Comparison of ENCODE assay signal across 23 cellular contexts in the genomic region with DNA sequence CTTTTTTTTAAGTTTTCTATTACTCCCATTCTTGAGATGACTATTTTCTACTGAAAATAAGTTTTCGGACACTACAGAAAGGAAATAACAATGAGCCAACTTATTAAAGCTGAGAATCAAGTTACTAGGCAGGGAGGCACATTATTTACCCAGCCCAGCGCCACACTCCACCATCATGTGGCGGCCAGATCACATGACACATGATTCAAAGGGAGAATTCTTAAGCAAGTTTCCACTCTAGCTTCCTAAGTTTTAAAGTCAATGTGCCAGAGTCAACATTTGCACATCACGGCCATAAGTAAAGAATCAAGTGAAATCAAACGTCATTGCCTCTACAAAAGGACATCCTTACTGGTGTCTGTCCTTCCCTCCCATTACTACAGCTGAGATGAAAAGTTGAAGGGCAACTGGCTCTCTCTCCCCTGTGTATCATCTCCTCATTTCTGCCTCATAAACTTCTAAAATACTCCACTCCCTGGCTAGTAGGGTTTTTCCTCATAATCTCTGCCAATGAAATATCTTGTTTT.
DNase-seq lines count a peak whose midpoint lies in the region; ATAC-seq and TF ChIP-seq lines count a peak whose summit lies in the region.
"Had no signal": no experiment of that assay in that cellular context is flagged by ENCODE, and none has a peak within 500 bp of the region (broad histone marks: within the 10 kb centered on the region; RNA-seq: fewer than 3 reads in every experiment).

No MANE protein-coding gene starts in this region.

- DNase-seq in DMS53 (lab: John Stamatoyannopoulos, UW), result peak; percentile 0
- no peak for DNase-seq in DMS53 treated with DMSO at 0.1 percent for 48 hours (lab: John Stamatoyannopoulos, UW; ENCODE audit: unreplicated experiment)
- DNase-seq in stimulated activated naive CD4-positive, alpha-beta T cell treated with Interleukin-2 at 50 U/mL for 16 hours (lab: John Stamatoyannopoulos, UW), result peak; percentile 10
- DNase-seq in stimulated activated naive CD4-positive, alpha-beta T cell (lab: John Stamatoyannopoulos, UW), result no peak
- no peak for DNase-seq in stimulated activated effector memory CD8-positive, alpha-beta T cell treated with anti-CD3 and anti-CD28 coated beads, Interleukin-12 subunit alpha, Interleukin-12 subunit beta, amount 100 ng/mL, for 72 hours (ENCODE audit: low spot score in 2 of 2)
- no peak for DNase-seq in GM13976 (ENCODE audit: low spot score)
- no peak for DNase-seq in erythroblast (lab: John Stamatoyannopoulos, UW)
- DNase-seq: activated CD8-positive, alpha-beta memory T cell treated with anti-CD3 and anti-CD28 coated beads, Interleukin-2, amount 10 ng/mL, durations not matched to agents 7 days and 5 days; activated effector memory CD4-positive, alpha-beta T cell treated with Interleukin-2 at 50 U/mL for 16 hours; colonic mucosa; foreskin melanocyte; NCI-H1048; NCI-H2081; NCI-H526; OCI-M1; retina; SHP77 treated with DMSO at 0.1 percent for 48 hours; substantia nigra had no signal

- H3K4me1 Mint-ChIP-seq in stimulated activated effector memory CD8-positive, alpha-beta T cell treated with anti-CD3 and anti-CD28 coated beads, Interleukin-12 subunit alpha, Interleukin-12 subunit beta, amount 100 ng/mL, for 72 hours, result peaks cover 87% of the 10 kb centered on the region

- H3K27me3 ChIP-seq in liver (ENCODE audit: control insufficient read depth in 4 of 4, insufficient read depth in 4 of 4, low read length in 3 of 4), result no peaks in the 10 kb centered on the region
- H3K27me3 ChIP-seq: BLaER1, colonic mucosa had no signal

- no peak overlapping the region for H3K9ac ChIP-seq in liver (ENCODE audit: low read depth in 1 of 2, low read length in 2 of 2)
- H3K9ac ChIP-seq: BLaER1, KMS-11 had no signal

- H3K27ac Mint-ChIP-seq in stimulated activated effector memory CD8-positive, alpha-beta T cell treated with anti-CD3 and anti-CD28 coated beads, Interleukin-12 subunit alpha, Interleukin-12 subunit beta, amount 100 ng/mL, for 72 hours, result no peak overlapping the region
- H3K27ac Mint-ChIP-seq: activated CD8-positive, alpha-beta memory T cell treated with anti-CD3 and anti-CD28 coated beads, Interleukin-2, amount 10 ng/mL, durations not matched to agents 7 days and 5 days had no signal

- TF ChIP-seq POLR2A in erythroblast (IDR thresholded peaks at IDR 0.05; ENCODE audit: low read length), result no peak

- in situ Hi-C loops in GM13976 (cut with MboI; ENCODE audit: low sequenced_read_pairs, unreplicated experiment), result no loop called here

- WGBS in liver, result 68% methylated on average over 5 of the region's 5 CpGs

- peak in 1 of 2 donors; percentile 33 for TF ChIP-seq RAD21 in liver (IDR thresholded peaks at IDR 0.05)

- H3K4me3 ChIP-seq in liver (ENCODE audit: low read depth in 1 of 3, low read length in 3 of 3), result no peak overlapping the region
- H3K4me3 ChIP-seq: BLaER1, colonic mucosa had no signal

- peaks cover 0 to 4% (median 0%) of the 10 kb centered on the region in 4 donors for H3K4me1 ChIP-seq in liver (ENCODE audit: control insufficient read depth in 4 of 4, insufficient read depth in 4 of 4, low read length in 3 of 4)
- H3K4me1 ChIP-seq: colonic mucosa had no signal

- no peaks in the 10 kb centered on the region for H3K36me3 ChIP-seq in liver (ENCODE audit: control insufficient read depth in 4 of 4, insufficient read depth in 3 of 4, low read depth in 1 of 4, low read length in 3 of 4)
- H3K36me3 ChIP-seq: colonic mucosa had no signal

- TF ChIP-seq CTCF in liver (IDR thresholded peaks at IDR 0.05; ENCODE audit: low read depth, low read length, missing input control) (no peak), GM13976 (IDR thresholded peaks at IDR 0.05; ENCODE audit: borderline replicate concordance, control extremely low read depth, extremely low read depth, insufficient read depth, missing control alignments) (no peak)

- ATAC-seq in stimulated activated effector memory CD8-positive, alpha-beta T cell treated with anti-CD3 and anti-CD28 coated beads, Interleukin-12 subunit alpha, Interleukin-12 subunit beta, amount 100 ng/mL, for 72 hours, result no peak
- ATAC-seq: activated CD8-positive, alpha-beta memory T cell treated with anti-CD3 and anti-CD28 coated beads, Interleukin-2, amount 10 ng/mL, durations not matched to agents 7 days and 5 days had no signal

- H3K27ac ChIP-seq in liver (ENCODE audit: low read depth in 1 of 2, low read length in 2 of 2), result no peak overlapping the region
- H3K27ac ChIP-seq: 22Rv1, colonic mucosa, KMS-11, VCaP had no signal

- H3K9me3 Mint-ChIP-seq in stimulated activated effector memory CD8-positive, alpha-beta T cell treated with anti-CD3 and anti-CD28 coated beads, Interleukin-12 subunit alpha, Interleukin-12 subunit beta, amount 100 ng/mL, for 72 hours, result no peaks in the 10 kb centered on the region

- H3K36me3 Mint-ChIP-seq in stimulated activated effector memory CD8-positive, alpha-beta T cell treated with anti-CD3 and anti-CD28 coated beads, Interleukin-12 subunit alpha, Interleukin-12 subunit beta, amount 100 ng/mL, for 72 hours, result no peaks in the 10 kb centered on the region

- no peaks in the 10 kb centered on the region for H3K9me3 ChIP-seq in liver (ENCODE audit: control insufficient read depth in 4 of 4, low read length in 3 of 4)
- H3K9me3 ChIP-seq: colonic mucosa had no signal

- no peak overlapping the region for H3K4me3 Mint-ChIP-seq in stimulated activated effector memory CD8-positive, alpha-beta T cell treated with anti-CD3 and anti-CD28 coated beads, Interleukin-12 subunit alpha, Interleukin-12 subunit beta, amount 100 ng/mL, for 72 hours
- H3K4me3 Mint-ChIP-seq: activated CD8-positive, alpha-beta memory T cell treated with anti-CD3 and anti-CD28 coated beads, Interleukin-2, amount 10 ng/mL, durations not matched to agents 7 days and 5 days had no signal

TF ChIP-seq in liver, 16 proteins besides CTCF, POLR2A, EP300 and RAD21:
- TF ChIP-seq FOXA1 (IDR thresholded peaks at IDR 0.05) (no peak), HNF4A (conservative IDR thresholded peaks at IDR 0.05) (peak; percentile 40 to 48), RXRA (IDR thresholded peaks at IDR 0.05) (peak; percentile 36 to 64), HNF4G (IDR thresholded peaks at IDR 0.05) (no peak), FOXA2 (IDR thresholded peaks at IDR 0.05) (peak; percentile 49), EGR1 (IDR thresholded peaks at IDR 0.05; ENCODE audit: low read depth in 2 of 2) (peak in 1 of 2 donors; percentile 12), SP1 (IDR thresholded peaks at IDR 0.05) (peak; percentile 54), YY1 (IDR thresholded peaks at IDR 0.05) (peak; percentile 54)
- TF ChIP-seq, protein P1, sequence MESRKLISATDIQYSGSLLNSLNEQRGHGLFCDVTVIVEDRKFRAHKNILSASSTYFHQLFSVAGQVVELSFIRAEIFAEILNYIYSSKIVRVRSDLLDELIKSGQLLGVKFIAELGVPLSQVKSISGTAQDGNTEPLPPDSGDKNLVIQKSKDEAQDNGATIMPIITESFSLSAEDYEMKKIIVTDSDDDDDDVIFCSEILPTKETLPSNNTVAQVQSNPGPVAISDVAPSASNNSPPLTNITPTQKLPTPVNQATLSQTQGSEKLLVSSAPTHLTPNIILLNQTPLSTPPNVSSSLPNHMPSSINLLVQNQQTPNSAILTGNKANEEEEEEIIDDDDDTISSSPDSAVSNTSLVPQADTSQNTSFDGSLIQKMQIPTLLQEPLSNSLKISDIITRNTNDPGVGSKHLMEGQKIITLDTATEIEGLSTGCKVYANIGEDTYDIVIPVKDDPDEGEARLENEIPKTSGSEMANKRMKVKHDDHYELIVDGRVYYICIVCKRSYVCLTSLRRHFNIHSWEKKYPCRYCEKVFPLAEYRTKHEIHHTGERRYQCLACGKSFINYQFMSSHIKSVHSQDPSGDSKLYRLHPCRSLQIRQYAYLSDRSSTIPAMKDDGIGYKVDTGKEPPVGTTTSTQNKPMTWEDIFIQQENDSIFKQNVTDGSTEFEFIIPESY (IDR thresholded peaks at IDR 0.05), result peak; percentile 76
- TF ChIP-seq, protein P2, sequence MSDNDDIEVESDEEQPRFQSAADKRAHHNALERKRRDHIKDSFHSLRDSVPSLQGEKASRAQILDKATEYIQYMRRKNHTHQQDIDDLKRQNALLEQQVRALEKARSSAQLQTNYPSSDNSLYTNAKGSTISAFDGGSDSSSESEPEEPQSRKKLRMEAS (IDR thresholded peaks at IDR 0.05), result no peak
- TF ChIP-seq, protein P3, sequence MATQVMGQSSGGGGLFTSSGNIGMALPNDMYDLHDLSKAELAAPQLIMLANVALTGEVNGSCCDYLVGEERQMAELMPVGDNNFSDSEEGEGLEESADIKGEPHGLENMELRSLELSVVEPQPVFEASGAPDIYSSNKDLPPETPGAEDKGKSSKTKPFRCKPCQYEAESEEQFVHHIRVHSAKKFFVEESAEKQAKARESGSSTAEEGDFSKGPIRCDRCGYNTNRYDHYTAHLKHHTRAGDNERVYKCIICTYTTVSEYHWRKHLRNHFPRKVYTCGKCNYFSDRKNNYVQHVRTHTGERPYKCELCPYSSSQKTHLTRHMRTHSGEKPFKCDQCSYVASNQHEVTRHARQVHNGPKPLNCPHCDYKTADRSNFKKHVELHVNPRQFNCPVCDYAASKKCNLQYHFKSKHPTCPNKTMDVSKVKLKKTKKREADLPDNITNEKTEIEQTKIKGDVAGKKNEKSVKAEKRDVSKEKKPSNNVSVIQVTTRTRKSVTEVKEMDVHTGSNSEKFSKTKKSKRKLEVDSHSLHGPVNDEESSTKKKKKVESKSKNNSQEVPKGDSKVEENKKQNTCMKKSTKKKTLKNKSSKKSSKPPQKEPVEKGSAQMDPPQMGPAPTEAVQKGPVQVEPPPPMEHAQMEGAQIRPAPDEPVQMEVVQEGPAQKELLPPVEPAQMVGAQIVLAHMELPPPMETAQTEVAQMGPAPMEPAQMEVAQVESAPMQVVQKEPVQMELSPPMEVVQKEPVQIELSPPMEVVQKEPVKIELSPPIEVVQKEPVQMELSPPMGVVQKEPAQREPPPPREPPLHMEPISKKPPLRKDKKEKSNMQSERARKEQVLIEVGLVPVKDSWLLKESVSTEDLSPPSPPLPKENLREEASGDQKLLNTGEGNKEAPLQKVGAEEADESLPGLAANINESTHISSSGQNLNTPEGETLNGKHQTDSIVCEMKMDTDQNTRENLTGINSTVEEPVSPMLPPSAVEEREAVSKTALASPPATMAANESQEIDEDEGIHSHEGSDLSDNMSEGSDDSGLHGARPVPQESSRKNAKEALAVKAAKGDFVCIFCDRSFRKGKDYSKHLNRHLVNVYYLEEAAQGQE (IDR thresholded peaks at IDR 0.05), result no peak

Comparison
In these comparisons a context has a peak if more than half of its experiments do, and no peak if none do; other contexts are left out.
1. DNase-seq: peak in DMS53 (single experiment) and stimulated activated naive CD4-positive, alpha-beta T cell treated with Interleukin-2 at 50 U/mL for 16 hours (single experiment); none in DMS53 treated with DMSO at 0.1 percent for 48 hours (single experiment), stimulated activated naive CD4-positive, alpha-beta T cell (0 of 6), stimulated activated effector memory CD8-positive, alpha-beta T cell treated with anti-CD3 and anti-CD28 coated beads, Interleukin-12 subunit alpha, Interleukin-12 subunit beta, amount 100 ng/mL, for 72 hours (0 of 2), GM13976 (single experiment) and erythroblast (0 of 2).